Comparison of ENCODE assay signal across 10 cellular contexts in genomic region chr2:99818842-99819241, GRCh38.
A peak's percentile ranks its signal among the peaks of the same experiment; 100 is the strongest.
DNase-seq lines count a peak whose midpoint lies in the region; ATAC-seq and TF ChIP-seq lines count a peak whose summit lies in the region.
"Had no signal": no experiment of that assay in that cellular context is flagged by ENCODE, and none has a peak within 500 bp of the region (broad histone marks: within the 10 kb centered on the region; RNA-seq: fewer than 3 reads in every experiment).

No MANE protein-coding gene starts in this region.

- H3K27ac Mint-ChIP-seq in progenitor cell of endocrine pancreas = no peak overlapping the region
- no peak overlapping the region for H3K27ac Mint-ChIP-seq in activated CD4-positive, alpha-beta T cell treated with anti-CD3 and anti-CD28 coated beads, Interleukin-2, amount 10 ng/mL, durations not matched to agents 24 days and 14 days
- H3K27ac Mint-ChIP-seq: activated naive CD4-positive, alpha-beta T cell treated with anti-CD3 and anti-CD28 coated beads, Interleukin-2, amount 50 U/mL, for 24 hours had no signal

- H3K4me1 Mint-ChIP-seq in progenitor cell of endocrine pancreas (ENCODE audit: low read depth) = peaks cover 9% of the 10 kb centered on the region
- H3K4me1 Mint-ChIP-seq in activated CD4-positive, alpha-beta T cell treated with anti-CD3 and anti-CD28 coated beads, Interleukin-2, amount 10 ng/mL, durations not matched to agents 24 days and 14 days = no peaks in the 10 kb centered on the region
- H3K4me1 Mint-ChIP-seq: activated naive CD4-positive, alpha-beta T cell treated with anti-CD3 and anti-CD28 coated beads, Interleukin-2, amount 50 U/mL, for 24 hours had no signal

- TF ChIP-seq CTCF in progenitor cell of endocrine pancreas (IDR thresholded peaks at IDR 0.05; ENCODE audit: unreplicated experiment) = peak; percentile 29

- intact Hi-C loops in activated CD4-positive, alpha-beta T cell treated with anti-CD3 and anti-CD28 coated beads, Interleukin-2, amount 10 ng/mL, durations not matched to agents 24 days and 14 days (cut with micrococcal nuclease) = no loop called here

- peak; percentile 27 for DNase-seq in NCI-H345 (lab: John Stamatoyannopoulos, UW)
- no peak for DNase-seq in NCI-H345 treated with DMSO at 0.1 percent for 48 hours (lab: John Stamatoyannopoulos, UW; ENCODE audit: unreplicated experiment)
- DNase-seq in NCI-H69 (lab: John Stamatoyannopoulos, UW) = peak; percentile 58
- DNase-seq in dermis microvascular lymphatic vessel endothelial cell (ENCODE audit: low read depth in 2 of 2) = peak; percentile 65 to 72
- no peak for DNase-seq in progenitor cell of endocrine pancreas (ENCODE audit: low spot score, unreplicated experiment)
- no peak for DNase-seq in activated CD4-positive, alpha-beta T cell treated with anti-CD3 and anti-CD28 coated beads, Interleukin-2, amount 10 ng/mL, durations not matched to agents 24 days and 14 days
- DNase-seq in LoVo (ENCODE audit: low spot score) = no peak
- DNase-seq: left lung had no signal

- no peak overlapping the region for H3K4me3 Mint-ChIP-seq in progenitor cell of endocrine pancreas (ENCODE audit: low read depth)
- H3K4me3 Mint-ChIP-seq in activated CD4-positive, alpha-beta T cell treated with anti-CD3 and anti-CD28 coated beads, Interleukin-2, amount 10 ng/mL, durations not matched to agents 24 days and 14 days = no peak overlapping the region
- H3K4me3 Mint-ChIP-seq: activated naive CD4-positive, alpha-beta T cell treated with anti-CD3 and anti-CD28 coated beads, Interleukin-2, amount 50 U/mL, for 24 hours had no signal

- no peaks in the 10 kb centered on the region for H3K36me3 Mint-ChIP-seq in progenitor cell of endocrine pancreas (ENCODE audit: insufficient read depth)
- no peaks in the 10 kb centered on the region for H3K36me3 Mint-ChIP-seq in activated CD4-positive, alpha-beta T cell treated with anti-CD3 and anti-CD28 coated beads, Interleukin-2, amount 10 ng/mL, durations not matched to agents 24 days and 14 days (ENCODE audit: low read depth)

- ATAC-seq in HG02642 (IDR thresholded peaks at IDR 0.05; ENCODE audit: poor library complexity, unreplicated experiment) = no peak
- ATAC-seq: left lung had no signal

- peaks cover 3% of the 10 kb centered on the region for H3K27me3 Mint-ChIP-seq in progenitor cell of endocrine pancreas
- peaks cover 2% of the 10 kb centered on the region for H3K27me3 Mint-ChIP-seq in activated CD4-positive, alpha-beta T cell treated with anti-CD3 and anti-CD28 coated beads, Interleukin-2, amount 10 ng/mL, durations not matched to agents 24 days and 14 days
- H3K27me3 Mint-ChIP-seq: activated naive CD4-positive, alpha-beta T cell treated with anti-CD3 and anti-CD28 coated beads, Interleukin-2, amount 50 U/mL, for 24 hours had no signal

- H3K9me3 Mint-ChIP-seq in progenitor cell of endocrine pancreas (ENCODE audit: low read depth) = peaks cover 12% of the 10 kb centered on the region
- no peaks in the 10 kb centered on the region for H3K9me3 Mint-ChIP-seq in activated CD4-positive, alpha-beta T cell treated with anti-CD3 and anti-CD28 coated beads, Interleukin-2, amount 10 ng/mL, durations not matched to agents 24 days and 14 days

Comparison
In these comparisons a context has a peak if more than half of its experiments do, and no peak if none do; other contexts are left out.
1. DNase-seq: peak in NCI-H345 (single experiment), NCI-H69 (single experiment) and dermis microvascular lymphatic vessel endothelial cell (2 of 2); none in NCI-H345 treated with DMSO at 0.1 percent for 48 hours (single experiment), progenitor cell of endocrine pancreas (single experiment), activated CD4-positive, alpha-beta T cell treated with anti-CD3 and anti-CD28 coated beads, Interleukin-2, amount 10 ng/mL, durations not matched to agents 24 days and 14 days (single experiment) and LoVo (single experiment).